In genomic region chr2:119759451-119760236, GRCh38 we compare ENCODE assay signal across 1 cellular context.
TF ChIP-seq lines count a peak whose summit lies in the region.

Gene PTPN4 (plus strand): TSS chr2:119759922. CDS start chr2:119809854, 49,932 bp downstream.

TF ChIP-seq in HEK293, 187 proteins besides CTCF, POLR2A, EP300 and RAD21 (continued from another document and continues in another):
- TF ChIP-seq PRDM2 (tag by site-specific recombination; IDR thresholded peaks at IDR 0.05; ENCODE audit: borderline replicate concordance), result no peak
- TF ChIP-seq ZNF600 (tag by site-specific recombination; IDR thresholded peaks at IDR 0.05), result peak; percentile 50; the same call in 1 of the 2 replicates
- TF ChIP-seq ZNF510 (tag by site-specific recombination; IDR thresholded peaks at IDR 0.05; ENCODE audit: insufficient replicate concordance), result no peak
- TF ChIP-seq ZBTB11 (tag by site-specific recombination; conservative IDR thresholded peaks at IDR 0.05; ENCODE audit: low read depth), result no peak; the same call in 1 of the 2 replicates
- peak; percentile 99 for TF ChIP-seq ZNF366 (tag by site-specific recombination; conservative IDR thresholded peaks at IDR 0.05)
- TF ChIP-seq ZNF214 (tag by site-specific recombination; IDR thresholded peaks at IDR 0.05; ENCODE audit: borderline replicate concordance), result no peak
- TF ChIP-seq ZBTB20 (tag by site-specific recombination; IDR thresholded peaks at IDR 0.05), result peak; percentile 15; the same call in 1 of the 2 replicates
- TF ChIP-seq ZNF585B (tag by site-specific recombination; IDR thresholded peaks at IDR 0.05), result peak; percentile 8; the same call in 1 of the 2 replicates
- TF ChIP-seq ZNF174 (tag by site-specific recombination; IDR thresholded peaks at IDR 0.05), result no peak
- no peak for TF ChIP-seq ZNF707 (tag by site-specific recombination; IDR thresholded peaks at IDR 0.05)
- TF ChIP-seq ZFP41 (tag by site-specific recombination; IDR thresholded peaks at IDR 0.05; ENCODE audit: borderline replicate concordance), result no peak
- peak; percentile 75; the same call in 1 of the 2 replicates for TF ChIP-seq TRIM28 (IDR thresholded peaks at IDR 0.05; ENCODE audit: borderline replicate concordance, low read length)
- TF ChIP-seq ZNF184 (tag by site-specific recombination; IDR thresholded peaks at IDR 0.05), result no peak
- no peak for TF ChIP-seq RBAK (tag by site-specific recombination; IDR thresholded peaks at IDR 0.05)
- TF ChIP-seq SETDB1 (IDR thresholded peaks at IDR 0.05; ENCODE audit: insufficient read length, low read length), result no peak
- peak; percentile 27; the same call in 1 of the 2 replicates for TF ChIP-seq ZBTB21 (tag by site-specific recombination; IDR thresholded peaks at IDR 0.05)
- no peak for TF ChIP-seq ZNF623 (tag by site-specific recombination; IDR thresholded peaks at IDR 0.05)
- no peak for TF ChIP-seq ZNF133 (tag by site-specific recombination; IDR thresholded peaks at IDR 0.05)
- peak; percentile 60; the same call in 1 of the 2 replicates for TF ChIP-seq ZNF76 (tag by site-specific recombination; IDR thresholded peaks at IDR 0.05; ENCODE audit: borderline replicate concordance, low read depth)
- TF ChIP-seq BCL6B (tag by site-specific recombination; IDR thresholded peaks at IDR 0.05), result no peak
- no peak for TF ChIP-seq ZNF514 (tag by site-specific recombination; IDR thresholded peaks at IDR 0.05)
- TF ChIP-seq ZNF423 (tag by site-specific recombination; IDR thresholded peaks at IDR 0.05), result peak; percentile 43; the same call in 1 of the 2 replicates
- peak; percentile 60; the same call in 1 of the 2 replicates for TF ChIP-seq ZFP37 (tag by site-specific recombination; IDR thresholded peaks at IDR 0.05)
- no peak for TF ChIP-seq ZNF549 (tag by site-specific recombination; IDR thresholded peaks at IDR 0.05)
- TF ChIP-seq SP3 (tag by site-specific recombination; IDR thresholded peaks at IDR 0.05), result peak; percentile 88
- peak; percentile 91 for TF ChIP-seq PRDM10 (tag by site-specific recombination; IDR thresholded peaks at IDR 0.05)
- no peak for TF ChIP-seq ELK4 (IDR thresholded peaks at IDR 0.05; ENCODE audit: borderline replicate concordance, low read depth, low read length)
- TF ChIP-seq ZBTB48 (tag by site-specific recombination; IDR thresholded peaks at IDR 0.05), result no peak; the same call in none of the 2 replicates
- no peak for TF ChIP-seq ZNF626 (tag by site-specific recombination; IDR thresholded peaks at IDR 0.05)
- no peak for TF ChIP-seq ZBTB49 (tag by site-specific recombination; IDR thresholded peaks at IDR 0.05; ENCODE audit: low read depth)
- no peak for TF ChIP-seq ZNF664 (tag by site-specific recombination; IDR thresholded peaks at IDR 0.05)
- no peak for TF ChIP-seq ZNF785 (tag by site-specific recombination; IDR thresholded peaks at IDR 0.05)
- no peak for TF ChIP-seq ZNF302 (tag by site-specific recombination; IDR thresholded peaks at IDR 0.05; ENCODE audit: low read depth)
- peak; percentile 72; the same call in 1 of the 2 replicates for TF ChIP-seq IKZF3 (tag by site-specific recombination; IDR thresholded peaks at IDR 0.05)
- TF ChIP-seq ZNF404 (tag by site-specific recombination; IDR thresholded peaks at IDR 0.05), result no peak
- TF ChIP-seq ZNF341 (tag by site-specific recombination; IDR thresholded peaks at IDR 0.05; ENCODE audit: low read depth), result peak; percentile 76
- TF ChIP-seq KLF9 (tag by site-specific recombination; IDR thresholded peaks at IDR 0.05; ENCODE audit: low read depth), result peak; percentile 91
- TF ChIP-seq ZNF248 (tag by site-specific recombination; IDR thresholded peaks at IDR 0.05), result no peak
- TF ChIP-seq ZNF311 (tag by site-specific recombination; IDR thresholded peaks at IDR 0.05; ENCODE audit: borderline replicate concordance), result no peak
- TF ChIP-seq MYNN (tag by site-specific recombination; IDR thresholded peaks at IDR 0.05; ENCODE audit: borderline replicate concordance), result no peak; the same call in 1 of the 2 replicates
- TF ChIP-seq ZNF18 (tag by site-specific recombination; IDR thresholded peaks at IDR 0.05), result no peak
- no peak for TF ChIP-seq ZNF292 (tag by site-specific recombination; IDR thresholded peaks at IDR 0.05; ENCODE audit: borderline replicate concordance, low read depth)
- TF ChIP-seq SCRT1 (tag by site-specific recombination; IDR thresholded peaks at IDR 0.05; ENCODE audit: borderline replicate concordance), result peak; percentile 100
- 0 out of 2 replicates have a peak, but pooled peaks have one; percentile 70 for TF ChIP-seq ZNF324 (tag by site-specific recombination; IDR thresholded peaks at IDR 0.05)
- no peak; the same call in 1 of the 2 replicates for TF ChIP-seq ZSCAN16 (tag by site-specific recombination; IDR thresholded peaks at IDR 0.05)
